9 cellular contexts compared by ENCODE assay signal in genomic region chr1:67149179-67149770, GRCh38. TPM values are rescaled to one million over a fixed set of nuclear protein-coding genes. Genes with fewer than 3 reads are reported as not detected.
A peak's percentile ranks its signal among the peaks of the same experiment; 100 is the strongest.
DNase-seq lines count a peak whose midpoint lies in the region; ATAC-seq, FAIRE-seq and TF ChIP-seq lines count a peak whose summit lies in the region.
"Had no signal": no experiment of that assay in that cellular context is flagged by ENCODE, and none has a peak within 500 bp of the region (broad histone marks: within the 10 kb centered on the region; RNA-seq: fewer than 3 reads in every experiment).

No MANE protein-coding gene starts in this region.

- TF ChIP-seq EP300 in sigmoid colon (IDR thresholded peaks at IDR 0.05), result no peak

- peaks cover 26 to 30% (median 27%) of the 10 kb centered on the region in 3 donors for H3K4me1 Mint-ChIP-seq in T-cell
- no peaks in the 10 kb centered on the region for H3K4me1 Mint-ChIP-seq in astrocyte (ENCODE audit: low read depth, unreplicated experiment)

- H3K4me3 ChIP-seq in ACC112 (ENCODE audit: low read depth, low read length) (peak overlapping the region; percentile 14; the same call in 1 of the 2 replicates), astrocyte (ENCODE audit: insufficient read depth, low read depth, low read length) (no peak overlapping the region), sigmoid colon (no peak overlapping the region)

- H3K27ac ChIP-seq in ACC112 (ENCODE audit: low read depth, low read length) (no peak overlapping the region), astrocyte (ENCODE audit: low read depth, low read length) (no peak overlapping the region), sigmoid colon (no peak overlapping the region)

- ATAC-seq in GM18498 (IDR thresholded peaks at IDR 0.05; ENCODE audit: unreplicated experiment), result peak; percentile 95
- ATAC-seq in HG02840 (IDR thresholded peaks at IDR 0.05; ENCODE audit: low FRiP score, unreplicated experiment), result peak; percentile 88
- peak; percentile 83 to 98 (median 88) for ATAC-seq in T-cell (replicated peaks in 1 of 4)

- TF ChIP-seq CTCF in astrocyte (IDR thresholded peaks at IDR 0.05; ENCODE audit: insufficient read depth, low read depth, low read length), result peak; percentile 76
- peak; percentile 81 to 91 (median 86) for TF ChIP-seq CTCF in sigmoid colon (IDR thresholded peaks at IDR 0.05)

- no peaks in the 10 kb centered on the region for H3K9me3 ChIP-seq in astrocyte (ENCODE audit: insufficient read depth, low read depth, low read length)
- H3K9me3 ChIP-seq in sigmoid colon, result no peaks in the 10 kb centered on the region

- H3K27me3 Mint-ChIP-seq in T-cell (peaks cover 0 to 5% of the 10 kb centered on the region in 2 donors), astrocyte (ENCODE audit: low read depth, unreplicated experiment) (peaks cover 8% of the 10 kb centered on the region)

- peak; percentile 37 for FAIRE-seq in astrocyte (lab: Jason Lieb, UNC)

- H3K4me2 ChIP-seq in astrocyte (ENCODE audit: low read length), result peak overlapping the region; percentile 13

- no peaks in the 10 kb centered on the region for H4K20me1 ChIP-seq in astrocyte (ENCODE audit: insufficient read depth, low read length)

- no peak overlapping the region for H3K9ac ChIP-seq in astrocyte (ENCODE audit: low read length)

- CTCF ChIA-PET in T-cell (lab: Charles Lee), result interaction anchor here (0.5 to 8.0 kb wide), 41 partner anchors 13 to 417 kb away, joined by 3 to 131 read pairs (median 4); partner anchors contain the start of gene SLC35D1 (in 1 of the 2)

- no peaks in the 10 kb centered on the region for H3K79me2 ChIP-seq in ACC112 (ENCODE audit: control insufficient read depth, insufficient read depth, low read length, unreplicated experiment)
- no peaks in the 10 kb centered on the region for H3K79me2 ChIP-seq in astrocyte (ENCODE audit: insufficient read depth, low read length)

- no peak overlapping the region for H3K27ac Mint-ChIP-seq in T-cell
- peak overlapping the region; percentile 73 for H3K27ac Mint-ChIP-seq in astrocyte (ENCODE audit: unreplicated experiment)

- 13 to 19% methylated on average over 9 of the region's 9 CpGs for WGBS in sigmoid colon, 2 donors

- H2AFZ ChIP-seq in ACC112 (ENCODE audit: low read length, unreplicated experiment), result peak overlapping the region; percentile 91
- peak overlapping the region; percentile 50 for H2AFZ ChIP-seq in astrocyte (ENCODE audit: low read depth, low read length)

- POLR2A ChIA-PET in T-cell (lab: Charles Lee), result interaction anchor here in 1 of 2 donors (0.5 kb wide), 1 partner anchor 22 kb away, joined by 4 read pairs; no protein-coding TSS in a partner anchor

- H3K4me1 ChIP-seq in ACC112 (ENCODE audit: control insufficient read depth, insufficient read depth, low read length, unreplicated experiment) (peaks cover 8% of the 10 kb centered on the region), astrocyte (ENCODE audit: insufficient read depth, low read length) (no peaks in the 10 kb centered on the region), sigmoid colon (peaks cover 0 to 8% (median 3%) of the 10 kb centered on the region in 4 donors)

- peak; percentile 58 for DNase-seq in NCI-H1105 treated with DMSO at 0.1 percent for 48 hours (lab: John Stamatoyannopoulos, UW)
- peak; percentile 41 to 74 (median 58) for DNase-seq in T-cell
- DNase-seq in astrocyte (ENCODE audit: low read depth), result peak; percentile 68
- DNase-seq in hepatic stellate cell (ENCODE audit: low spot score), result peak; percentile 62
- peak; percentile 82 for DNase-seq in sigmoid colon

- H3K9me3 Mint-ChIP-seq in T-cell (no peaks in the 10 kb centered on the region), astrocyte (ENCODE audit: unreplicated experiment) (no peaks in the 10 kb centered on the region)

- intact Hi-C loops in sigmoid colon (cut with DNase I), result loop anchor here (1.0 to 5.0 kb wide), 3 partner anchors 97 to 384 kb away; partner anchors contain the start of gene SLC35D1

- H3K4me3 Mint-ChIP-seq in T-cell, result no peak overlapping the region
- H3K4me3 Mint-ChIP-seq in astrocyte (ENCODE audit: unreplicated experiment), result no peak overlapping the region

- H3K36me3 ChIP-seq in ACC112 (ENCODE audit: insufficient read depth, low read length) (no peaks in the 10 kb centered on the region), astrocyte (ENCODE audit: insufficient read depth, low read length) (no peaks in the 10 kb centered on the region), sigmoid colon (no peaks in the 10 kb centered on the region)

- H3K36me3 Mint-ChIP-seq in T-cell (no peaks in the 10 kb centered on the region), astrocyte (ENCODE audit: low read depth, unreplicated experiment) (no peaks in the 10 kb centered on the region)

- TF ChIP-seq POLR2A in sigmoid colon (IDR thresholded peaks at IDR 0.05), result no peak

- H3K27me3 ChIP-seq in ACC112 (ENCODE audit: insufficient read depth, low read length) (peaks cover 5% of the 10 kb centered on the region; the same call in 1 of the 2 replicates), astrocyte (ENCODE audit: insufficient read depth, low read length) (no peaks in the 10 kb centered on the region), sigmoid colon (no peaks in the 10 kb centered on the region)

RNA-seq across cellular contexts. Expression of gene C1orf141, which starts 14.5 kb away (rescaled TPM):
- total RNA-seq in T-cell (not detected), astrocyte (not detected in 2 replicates), sigmoid colon (not detected)
- polyA plus RNA-seq in sigmoid colon, result not detected

RNA-seq across cellular contexts. Expression of gene IL23R, which starts 17.0 kb away (rescaled TPM):
- total RNA-seq in T-cell, result under 1 TPM in 4 of 5 donors, not detected in 1; 0.18 to 0.63 (median 0.43) TPM
- total RNA-seq in astrocyte, result not detected in 2 replicates
- total RNA-seq in sigmoid colon, result not detected
- polyA plus RNA-seq in sigmoid colon, result under 1 TPM; 0.58 to 0.69 (median 0.60) TPM
- total RNA-seq: temporal lobe had no signal
